25 cellular contexts compared by ENCODE assay signal in the genomic region with DNA sequence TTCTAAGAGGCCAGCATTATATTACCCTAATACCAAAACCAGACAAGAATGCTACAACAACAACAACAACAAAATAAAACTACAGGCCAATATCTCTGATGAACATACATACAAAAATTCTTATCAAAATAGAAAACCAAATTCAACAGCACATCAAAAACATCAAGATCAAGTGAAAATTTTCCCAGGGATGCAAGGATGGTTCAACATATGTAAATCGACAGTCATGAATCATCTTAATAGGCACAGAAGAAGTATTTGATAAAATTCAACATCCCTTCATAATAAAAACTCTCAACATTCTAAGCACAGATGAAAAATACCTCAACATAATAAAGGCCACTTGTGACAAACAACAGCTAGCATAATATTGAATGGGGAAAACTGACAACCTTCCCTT.
"Had no signal": no experiment of that assay in that cellular context is flagged by ENCODE, and none has a peak within 500 bp of the region (broad histone marks: within the 10 kb centered on the region; RNA-seq: fewer than 3 reads in every experiment).

No MANE protein-coding gene starts in this region.

- H3K4me1 Mint-ChIP-seq: nephron, neural progenitor cell had no signal

- H3K4me3 ChIP-seq: coronary artery, neural progenitor cell, ovary, psoas muscle, sigmoid colon, stomach, thyroid gland, vagina had no signal

- ATAC-seq: left lobe of liver; naive thymus-derived CD4-positive, alpha-beta T cell; psoas muscle; right cardiac atrium; stimulated activated effector memory CD8-positive, alpha-beta T cell treated with anti-CD3 and anti-CD28 coated beads, Interleukin-12 subunit alpha, Interleukin-12 subunit beta, amount 100 ng/mL, for 72 hours had no signal

- H3K27ac Mint-ChIP-seq: nephron; neural progenitor cell; stimulated activated effector memory CD8-positive, alpha-beta T cell treated with anti-CD3 and anti-CD28 coated beads, Interleukin-12 subunit alpha, Interleukin-12 subunit beta, amount 100 ng/mL, for 72 hours had no signal

- H3K27ac ChIP-seq: coronary artery, neural progenitor cell, ovary, psoas muscle, sigmoid colon, stomach, thyroid gland, vagina had no signal

- H3K27me3 Mint-ChIP-seq: naive thymus-derived CD4-positive, alpha-beta T cell had no signal

- H3K36me3 Mint-ChIP-seq: immature natural killer cell; stimulated activated effector memory CD8-positive, alpha-beta T cell treated with anti-CD3 and anti-CD28 coated beads, Interleukin-12 subunit alpha, Interleukin-12 subunit beta, amount 100 ng/mL, for 72 hours had no signal

- H3K36me3 ChIP-seq: ovary, sigmoid colon, stomach, thyroid gland, vagina had no signal

- H3K4me3 Mint-ChIP-seq: nephron, neural progenitor cell had no signal

- H3K9me3 ChIP-seq: ovary, psoas muscle, sigmoid colon, thyroid gland, vagina had no signal

- DNase-seq: dermis blood vessel endothelial cell; effector memory CD4-positive, alpha-beta T cell; hypothalamus; immature natural killer cell; mesendoderm; midbrain; naive thymus-derived CD4-positive, alpha-beta T cell; occipital lobe; ovary; posterior cingulate gyrus; psoas muscle; right cardiac atrium; sigmoid colon; stimulated activated CD4-positive, alpha-beta T cell treated with anti-CD3 and anti-CD28 coated beads, Interleukin-2, amount 100 ng/mL, for 24 hours; stimulated activated CD4-positive, alpha-beta T cell treated with anti-CD3 and anti-CD28 coated beads, Interleukin-4, amount 100 ng/mL, for 24 hours; stimulated activated naive CD4-positive, alpha-beta T cell treated with Interleukin-2 at 50 U/mL for 16 hours; stomach; thyroid gland; trophoblast cell had no signal

- H3K4me1 ChIP-seq: neural progenitor cell, thyroid gland, vagina had no signal
